ENCODE assay signal across 8 cellular contexts in genomic region chrX:120629667-120630537, GRCh38. TPM values are rescaled to one million over a fixed set of nuclear protein-coding genes. Genes with fewer than 3 reads are reported as not detected.
A peak's percentile ranks its signal among the peaks of the same experiment; 100 is the strongest.
DNase-seq lines count a peak whose midpoint lies in the region; ATAC-seq and TF ChIP-seq lines count a peak whose summit lies in the region.

C1GALT1C1 (minus strand) TSS chrX:120630054; CDS start chrX:120627166, 2,888 bp downstream.

- DNase-seq in GF-D8 (lab: John Stamatoyannopoulos, UW) = peak; percentile 83
- DNase-seq in HEK293T (ENCODE audit: extremely low spot score) = peak; percentile 94
- peak; percentile 90 for DNase-seq in MV-4-11 (lab: John Stamatoyannopoulos, UW)
- DNase-seq in SK-MEL-5 (ENCODE audit: low read depth, low spot score) = peak; percentile 94
- DNase-seq in activated naive CD4-positive, alpha-beta T cell treated with anti-CD3 and anti-CD28 coated beads for 36 hours = peak; percentile 92
- peak; percentile 18 to 95 (median 73) for DNase-seq in substantia nigra (lab: John Stamatoyannopoulos, UW)

- H3K4me3 Mint-ChIP-seq in activated naive CD4-positive, alpha-beta T cell treated with anti-CD3 and anti-CD28 coated beads for 36 hours = peak within 1 kb of the TSS; percentile 96

- no peaks in the 10 kb centered on the region for H3K36me3 Mint-ChIP-seq in activated naive CD4-positive, alpha-beta T cell treated with anti-CD3 and anti-CD28 coated beads for 36 hours (ENCODE audit: low read depth)

- 0 to 46% methylated on average over 6 to 24 of the region's 68 CpGs for WGBS in gastroesophageal sphincter (ENCODE audit: low coverage in 1 of 2), 2 donors

- ATAC-seq in gastroesophageal sphincter = peak; percentile 99

- CTCF ChIA-PET in HEK293T (lab: Yijun Ruan, JAX) = no interaction called here
- CTCF ChIA-PET in activated naive CD4-positive, alpha-beta T cell treated with anti-CD3 and anti-CD28 coated beads for 36 hours (lab: Charles Lee) = no interaction called here

- POLR2A ChIA-PET in HEK293T (lab: Yijun Ruan, JAX) = interaction anchor here (1.0 kb wide), 2 partner anchors 11 to 69 kb away, joined by 3 to 8 read pairs; partner anchors contain the start of gene CUL4B

- H3K4me3 ChIP-seq in gastroesophageal sphincter = peak within 1 kb of the TSS; percentile 67 to 78
- peak within 1 kb of the TSS; percentile 72 to 79 for H3K4me3 ChIP-seq in neutrophil (ENCODE audit: low read depth in 1 of 2, low read length in 1 of 2)

- H3K36me3 ChIP-seq in gastroesophageal sphincter (no peaks in the 10 kb centered on the region), neutrophil (no peaks in the 10 kb centered on the region)

- no peaks in the 10 kb centered on the region for H3K9me3 Mint-ChIP-seq in activated naive CD4-positive, alpha-beta T cell treated with anti-CD3 and anti-CD28 coated beads for 36 hours

- TF ChIP-seq CTCF in gastroesophageal sphincter (IDR thresholded peaks at IDR 0.05) (peak in 1 of 4 experiments; percentile 11), neutrophil (IDR thresholded peaks at IDR 0.05) (peak; percentile 9)

- H3K9me3 ChIP-seq in gastroesophageal sphincter (no peaks in the 10 kb centered on the region), neutrophil (no peaks in the 10 kb centered on the region)

- in situ Hi-C loops in SK-MEL-5 (cut with HindIII; ENCODE audit: low pct_unique_long_range_greater_than_20kb, low sequenced_read_pairs) = no loop called here

- H3K27me3 ChIP-seq in gastroesophageal sphincter = no peaks in the 10 kb centered on the region
- no peaks in the 10 kb centered on the region for H3K27me3 ChIP-seq in neutrophil

- TF ChIP-seq POLR2A in gastroesophageal sphincter (IDR thresholded peaks at IDR 0.05) = peak; percentile 32 to 34

- H3K4me1 ChIP-seq in gastroesophageal sphincter = peaks cover 0 to 10% (median 0%) of the 10 kb centered on the region in 3 donors
- peaks cover 13 to 19% of the 10 kb centered on the region in 2 experiments for H3K4me1 ChIP-seq in neutrophil (ENCODE audit: control insufficient read depth in 1 of 2, insufficient read depth in 1 of 2, low read depth in 1 of 2, low read length in 1 of 2)

- H3K4me1 Mint-ChIP-seq in activated naive CD4-positive, alpha-beta T cell treated with anti-CD3 and anti-CD28 coated beads for 36 hours (ENCODE audit: low read depth) = peaks cover 26% of the 10 kb centered on the region

- no peak for TF ChIP-seq EP300 in gastroesophageal sphincter (IDR thresholded peaks at IDR 0.05)

- H3K27me3 Mint-ChIP-seq in activated naive CD4-positive, alpha-beta T cell treated with anti-CD3 and anti-CD28 coated beads for 36 hours (ENCODE audit: low read depth) = no peaks in the 10 kb centered on the region

- H3K27ac Mint-ChIP-seq in activated naive CD4-positive, alpha-beta T cell treated with anti-CD3 and anti-CD28 coated beads for 36 hours = peak within 1 kb of the TSS; percentile 99

- intact Hi-C loops in activated naive CD4-positive, alpha-beta T cell treated with anti-CD3 and anti-CD28 coated beads for 36 hours (cut with micrococcal nuclease) = loop anchor here (1.0 to 2.0 kb wide), 6 partner anchors 26 to 145 kb away; partner anchors contain the start of gene MCTS1

- H3K27ac ChIP-seq in gastroesophageal sphincter (peak within 1 kb of the TSS; percentile 86 to 99 (median 89)), neutrophil (peak within 1 kb of the TSS; percentile 91), substantia nigra (ENCODE audit: low read depth, low read length, poor library complexity, severe bottlenecking) (peak within 1 kb of the TSS; percentile 76)

TF ChIP-seq in HEK293T, 16 proteins besides CTCF, POLR2A, EP300 and RAD21:
- TF ChIP-seq HDGF (IDR thresholded peaks at IDR 0.05; ENCODE audit: borderline replicate concordance) (no peak), L3MBTL2 (conservative IDR thresholded peaks at IDR 0.05) (peak; percentile 53), CTBP1 (IDR thresholded peaks at IDR 0.05; ENCODE audit: borderline replicate concordance) (peak; percentile 49; the same call in 1 of the 2 replicates), FOXM1 (IDR thresholded peaks at IDR 0.05; ENCODE audit: borderline replicate concordance) (no peak), ARNT (IDR thresholded peaks at IDR 0.05) (no peak), LEF1 (IDR thresholded peaks at IDR 0.05; ENCODE audit: borderline replicate concordance) (no peak), PKNOX1 (IDR thresholded peaks at IDR 0.05) (peak; percentile 75)

RNA-seq across cellular contexts. Expression of gene C1GALT1C1, which starts in this region (rescaled TPM):
- 39.4 and 40.3 TPM in 2 replicates for total RNA-seq in SK-MEL-5 (2014; rRNA removed; shearing (Covaris generic))
- 31.7 and 34.7 TPM in 2 replicates for polyA plus RNA-seq in SK-MEL-5 (2015; cell fraction: cytosol; rRNA removed)
- polyA plus RNA-seq in SK-MEL-5 (2015; cell fraction: nucleus; rRNA removed) = 6.9 and 13.2 TPM in 2 replicates
- 10 to 100 TPM; 11.7 TPM for total RNA-seq in activated naive CD4-positive, alpha-beta T cell treated with anti-CD3 and anti-CD28 coated beads for 36 hours
- total RNA-seq in gastroesophageal sphincter = 10 to 100 TPM; 15.2 to 24.8 (median 20.9) TPM

Comparison
In these comparisons a context has a peak if more than half of its experiments do, and no peak if none do; other contexts are left out.
1. Peak in every context shown above with its lines: DNase-seq, ATAC-seq, H3K4me3 ChIP-seq and H3K27ac ChIP-seq.